In the genomic region with DNA sequence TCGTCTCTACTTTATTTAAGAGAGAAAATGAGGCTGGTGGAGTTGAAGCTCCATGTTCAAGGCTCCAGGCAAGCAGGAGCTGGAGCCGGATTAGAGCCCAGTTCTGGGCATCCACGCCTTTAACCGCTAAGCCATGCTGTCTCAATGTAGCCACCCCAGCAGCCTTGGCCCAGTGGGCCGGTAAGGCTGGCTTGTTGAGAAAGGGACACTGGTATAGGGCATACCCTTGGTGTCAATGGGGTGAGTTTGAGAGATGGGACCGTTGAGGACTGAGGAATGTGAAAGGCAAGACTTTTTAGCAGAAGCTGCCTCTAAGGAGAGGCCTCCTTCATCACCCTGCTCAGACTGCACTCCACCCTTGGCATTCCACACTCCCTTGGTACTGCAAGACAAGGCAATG, we compare ENCODE assay signal across 25 cellular contexts.
"Had no signal": no experiment of that assay in that cellular context is flagged by ENCODE, and none has a peak within 500 bp of the region (broad histone marks: within the 10 kb centered on the region; RNA-seq: fewer than 3 reads in every experiment).

No MANE protein-coding gene starts in this region.

- H3K79me2 ChIP-seq: parathyroid adenoma had no signal

- H3K36me3 ChIP-seq: left ventricle myocardium inferior, spleen, suprapubic skin, thoracic aorta, tibial artery, upper lobe of right lung, uterus had no signal

- H2AFZ ChIP-seq: parathyroid adenoma had no signal

- H3K27ac ChIP-seq: left ventricle myocardium inferior, parathyroid adenoma, psoas muscle, skin epidermis, spleen, suprapubic skin, thoracic aorta, tibial artery, upper lobe of right lung, uterus had no signal

- H3K27ac Mint-ChIP-seq: immature natural killer cell; memory B cell; naive thymus-derived CD8-positive, alpha-beta T cell; nephron; stimulated activated effector memory CD8-positive, alpha-beta T cell treated with anti-CD3 and anti-CD28 coated beads, Interleukin-12 subunit alpha, Interleukin-12 subunit beta, amount 100 ng/mL, for 72 hours; stimulated activated naive CD8-positive, alpha-beta T cell treated with anti-CD3 and anti-CD28 coated beads, Interleukin-15, Interleukin-2, amounts not matched to agents 100 ng/mL and 50 ng/mL, for 24 hours had no signal

- H3K4me3 ChIP-seq: left ventricle myocardium inferior, mucosa of descending colon, psoas muscle, skin epidermis, spleen, suprapubic skin, thoracic aorta, tibial artery, upper lobe of right lung, uterus had no signal

- H3K9me3 ChIP-seq: left ventricle myocardium inferior, mucosa of descending colon, psoas muscle, spleen, suprapubic skin, thoracic aorta, upper lobe of right lung, uterus had no signal

- H3K27me3 ChIP-seq: suprapubic skin, tibial artery, upper lobe of right lung, uterus had no signal

- H3K36me3 Mint-ChIP-seq: immature natural killer cell; memory B cell; stimulated activated effector memory CD8-positive, alpha-beta T cell treated with anti-CD3 and anti-CD28 coated beads, Interleukin-12 subunit alpha, Interleukin-12 subunit beta, amount 100 ng/mL, for 72 hours had no signal

- H3K4me1 ChIP-seq: left ventricle myocardium inferior, parathyroid adenoma, psoas muscle, spleen, suprapubic skin, tibial artery, upper lobe of right lung, uterus had no signal

- H3K9me3 Mint-ChIP-seq: neural crest cell; stimulated activated effector memory CD8-positive, alpha-beta T cell treated with anti-CD3 and anti-CD28 coated beads, Interleukin-12 subunit alpha, Interleukin-12 subunit beta, amount 100 ng/mL, for 72 hours; stimulated activated naive CD8-positive, alpha-beta T cell treated with anti-CD3 and anti-CD28 coated beads, Interleukin-15, Interleukin-2, amounts not matched to agents 100 ng/mL and 50 ng/mL, for 24 hours had no signal

- H3K4me3 Mint-ChIP-seq: immature natural killer cell; memory B cell; naive thymus-derived CD8-positive, alpha-beta T cell; nephron; neural crest cell; stimulated activated effector memory CD8-positive, alpha-beta T cell treated with anti-CD3 and anti-CD28 coated beads, Interleukin-12 subunit alpha, Interleukin-12 subunit beta, amount 100 ng/mL, for 72 hours; stimulated activated naive CD8-positive, alpha-beta T cell treated with anti-CD3 and anti-CD28 coated beads, Interleukin-15, Interleukin-2, amounts not matched to agents 100 ng/mL and 50 ng/mL, for 24 hours had no signal

- H3K4me1 Mint-ChIP-seq: immature natural killer cell; memory B cell; naive thymus-derived CD8-positive, alpha-beta T cell; nephron; neural crest cell; stimulated activated effector memory CD8-positive, alpha-beta T cell treated with anti-CD3 and anti-CD28 coated beads, Interleukin-12 subunit alpha, Interleukin-12 subunit beta, amount 100 ng/mL, for 72 hours had no signal

- FAIRE-seq: islet of Langerhans had no signal

- DNase-seq: hypothalamus; immature natural killer cell; left ventricle myocardium inferior; midbrain; mucosa of descending colon; naive thymus-derived CD8-positive, alpha-beta T cell; nucleus accumbens; psoas muscle; spleen; stimulated activated CD4-positive, alpha-beta T cell treated with anti-CD3 and anti-CD28 coated beads, Interleukin-4, amount 100 ng/mL, for 24 hours; stimulated activated naive CD4-positive, alpha-beta T cell; tibial artery; trophoblast cell; upper lobe of right lung; uterus had no signal
